22 cellular contexts compared by ENCODE assay signal in the genomic region with DNA sequence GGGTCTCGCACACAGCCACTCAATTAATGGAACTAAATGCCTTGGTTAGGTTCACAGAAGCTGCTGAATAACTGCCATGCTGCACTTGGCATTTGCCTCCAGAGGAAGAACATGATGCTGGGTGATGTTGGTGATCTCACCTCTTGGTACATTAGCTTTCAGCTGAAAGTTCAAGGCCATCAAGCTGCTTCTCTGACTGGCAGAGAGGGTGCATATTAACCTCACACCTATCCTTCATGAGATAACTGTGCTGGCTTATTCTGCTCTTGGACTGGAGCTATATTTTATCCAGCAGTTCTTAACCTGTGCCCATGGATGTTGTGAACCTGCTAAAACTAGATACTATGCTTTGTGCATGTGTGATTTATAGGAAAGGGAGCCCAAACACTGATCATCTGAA.
A peak's percentile ranks its signal among the peaks of the same experiment; 100 is the strongest.
DNase-seq lines count a peak whose midpoint lies in the region; ATAC-seq, FAIRE-seq and TF ChIP-seq lines count a peak whose summit lies in the region.
"Had no signal": no experiment of that assay in that cellular context is flagged by ENCODE, and none has a peak within 500 bp of the region (broad histone marks: within the 10 kb centered on the region; RNA-seq: fewer than 3 reads in every experiment).

No MANE protein-coding gene starts in this region.

- no TSS peak for BruUV-seq in HepG2 (replicated peaks; lab: Mats Ljungman, UMichigan)

- intact Hi-C loops in HepG2 (cut with micrococcal nuclease; ENCODE audit: unreplicated experiment) = no loop called here

- no peaks in the 10 kb centered on the region for H4K20me1 ChIP-seq in HepG2 (ENCODE audit: insufficient read depth, low read length)

- H3K4me3 ChIP-seq in liver (ENCODE audit: low read depth in 1 of 3, low read length in 3 of 3) = no peak overlapping the region
- no peak overlapping the region for H3K4me3 ChIP-seq in HepG2 (replicated peaks in 1 of 3; ENCODE audit: insufficient read depth in 1 of 3, low read depth in 2 of 3, low read length in 3 of 3)
- H3K4me3 ChIP-seq: GM23338, K562 had no signal

- CTCF ChIA-PET in HepG2 (lab: Yijun Ruan, JAX; ENCODE audit: low intra/inter-chr PET ratio, low total read pairs) = no interaction called here

- TF ChIP-seq CTCF in liver (IDR thresholded peaks at IDR 0.05; ENCODE audit: low read depth, low read length, missing input control) = no peak
- TF ChIP-seq CTCF in HepG2 (CRISPR knock-in tag; IDR thresholded peaks at IDR 0.05) = no peak

- peak; percentile 69 for DNase-seq in DMS 273 (lab: John Stamatoyannopoulos, UW; ENCODE audit: unreplicated experiment)
- no peak for DNase-seq in DMS 273 treated with DMSO at 0.1 percent for 48 hours (lab: John Stamatoyannopoulos, UW)
- DNase-seq in HepG2 (ENCODE audit: low spot score) = no peak
- peak; percentile 41 for DNase-seq in left kidney (ENCODE audit: low read depth, low spot score)
- DNase-seq in MV-4-11 (lab: John Stamatoyannopoulos, UW) = no peak
- DNase-seq: CD8-positive, alpha-beta memory T cell; H9; Kasumi-1; NCI-H1105; NCI-H146; NCI-H2029 treated with DMSO at 0.1 percent for 48 hours; NCI-H526; NCI-H82; NK-92 treated with Interleukin-12 subunit alpha and Interleukin-12 subunit beta, amount 100 ng/mL, for 24 hours; PC-3; SHP77 treated with DMSO at 0.1 percent for 48 hours had no signal

- no peak overlapping the region for H3K4me2 ChIP-seq in HepG2 (ENCODE audit: low read depth, low read length)
- H3K4me2 ChIP-seq: GM23338 had no signal

- H3K4me1 ChIP-seq in liver (ENCODE audit: control insufficient read depth in 4 of 4, insufficient read depth in 4 of 4, low read length in 3 of 4) (peaks cover 0 to 10% (median 2%) of the 10 kb centered on the region in 4 donors), HepG2 (ENCODE audit: insufficient read depth, low read length) (0 out of 2 replicates have a peak, but pooled peaks cover 7% of the 10 kb centered on the region)

- H3K27ac ChIP-seq in liver (ENCODE audit: low read depth in 1 of 2, low read length in 2 of 2) (no peak overlapping the region), HepG2 (ENCODE audit: extremely low read length, insufficient read depth, low read length) (no peak overlapping the region)
- H3K27ac ChIP-seq: 22Rv1, C4-2B had no signal

- FAIRE-seq in HepG2 (lab: Jason Lieb, UNC) = no peak
- FAIRE-seq: K562 had no signal

- no peaks in the 10 kb centered on the region for H3K27me3 ChIP-seq in liver (ENCODE audit: control insufficient read depth in 4 of 4, insufficient read depth in 4 of 4, low read length in 3 of 4)
- H3K27me3 ChIP-seq in HepG2 (ENCODE audit: control insufficient read depth in 1 of 2, insufficient read depth in 2 of 2, low read length in 2 of 2) = no peaks in the 10 kb centered on the region; a peak in 1 of 5 replicates

- in situ Hi-C loops in HepG2 (cut with HindIII; ENCODE audit: extremely low pct_ligation_motif_present, low pct_unique_long_range_greater_than_20kb) = no loop called here

- no peak for TF ChIP-seq EP300 in HepG2 (IDR thresholded peaks at IDR 0.05; ENCODE audit: low read depth in 2 of 2, low read length in 2 of 2)
- TF ChIP-seq EP300 in HepG2 (CRISPR knock-in tag; IDR thresholded peaks at IDR 0.05; ENCODE audit: borderline replicate concordance) = no peak

- no peak for ATAC-seq in HepG2
- ATAC-seq in GM21381 (IDR thresholded peaks at IDR 0.05; ENCODE audit: unreplicated experiment) = no peak
- ATAC-seq: GM23338, K562, PC-3 had no signal

- TF ChIP-seq RAD21 in liver (IDR thresholded peaks at IDR 0.05) (no peak), HepG2 (CRISPR knock-in tag; IDR thresholded peaks at IDR 0.05) (no peak)

- H3K79me2 ChIP-seq in HepG2 (ENCODE audit: insufficient read depth, low read length) = no peaks in the 10 kb centered on the region

- TF ChIP-seq POLR2A in HepG2 (IDR thresholded peaks at IDR 0.05; ENCODE audit: insufficient read depth in 1 of 2, low read depth in 2 of 2, low read length in 2 of 2) = no peak

- no peak overlapping the region for H2AFZ ChIP-seq in HepG2 (ENCODE audit: low read length)
- H2AFZ ChIP-seq: GM23338 had no signal

- POLR2A ChIA-PET in HepG2 (lab: Yijun Ruan, JAX) = interaction anchor here (0.6 kb wide), 1 partner anchor 102 kb away, joined by 4 read pairs; no protein-coding TSS in a partner anchor

- H3K9ac ChIP-seq in liver (ENCODE audit: low read depth in 1 of 2, low read length in 2 of 2) = no peak overlapping the region
- no peak overlapping the region for H3K9ac ChIP-seq in HepG2 (ENCODE audit: insufficient read depth, low read depth, low read length)

- WGBS in liver = 100% methylated on average over 1 of the region's 1 CpG
- WGBS in HepG2 (ENCODE audit: low lambda C conversion rate) = 12% methylated on average over 1 of the region's 1 CpG

- H3K36me3 ChIP-seq in liver (ENCODE audit: control insufficient read depth in 4 of 4, insufficient read depth in 3 of 4, low read depth in 1 of 4, low read length in 3 of 4) (no peaks in the 10 kb centered on the region), HepG2 (replicated peaks in 1 of 2; ENCODE audit: control insufficient read depth in 1 of 2, insufficient read depth in 2 of 2, low read length in 2 of 2) (no peaks in the 10 kb centered on the region)

- H3K9me3 ChIP-seq in liver (ENCODE audit: control insufficient read depth in 4 of 4, low read length in 3 of 4) = no peaks in the 10 kb centered on the region
- peaks cover 10% of the 10 kb centered on the region; the same call in 1 of the 2 replicates for H3K9me3 ChIP-seq in HepG2 (ENCODE audit: low read length)

TF ChIP-seq in liver, 16 proteins besides CTCF, POLR2A, EP300 and RAD21:
- TF ChIP-seq HNF4A (conservative IDR thresholded peaks at IDR 0.05) (peak; percentile 10 to 19), EGR1 (IDR thresholded peaks at IDR 0.05; ENCODE audit: low read depth in 2 of 2) (no peak)

TF ChIP-seq in HepG2, 621 proteins besides CTCF, POLR2A, EP300 and RAD21:
- TF ChIP-seq, protein P1, sequence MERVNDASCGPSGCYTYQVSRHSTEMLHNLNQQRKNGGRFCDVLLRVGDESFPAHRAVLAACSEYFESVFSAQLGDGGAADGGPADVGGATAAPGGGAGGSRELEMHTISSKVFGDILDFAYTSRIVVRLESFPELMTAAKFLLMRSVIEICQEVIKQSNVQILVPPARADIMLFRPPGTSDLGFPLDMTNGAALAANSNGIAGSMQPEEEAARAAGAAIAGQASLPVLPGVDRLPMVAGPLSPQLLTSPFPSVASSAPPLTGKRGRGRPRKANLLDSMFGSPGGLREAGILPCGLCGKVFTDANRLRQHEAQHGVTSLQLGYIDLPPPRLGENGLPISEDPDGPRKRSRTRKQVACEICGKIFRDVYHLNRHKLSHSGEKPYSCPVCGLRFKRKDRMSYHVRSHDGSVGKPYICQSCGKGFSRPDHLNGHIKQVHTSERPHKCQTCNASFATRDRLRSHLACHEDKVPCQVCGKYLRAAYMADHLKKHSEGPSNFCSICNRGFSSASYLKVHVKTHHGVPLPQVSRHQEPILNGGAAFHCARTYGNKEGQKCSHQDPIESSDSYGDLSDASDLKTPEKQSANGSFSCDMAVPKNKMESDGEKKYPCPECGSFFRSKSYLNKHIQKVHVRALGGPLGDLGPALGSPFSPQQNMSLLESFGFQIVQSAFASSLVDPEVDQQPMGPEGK (CRISPR knock-in tag; IDR thresholded peaks at IDR 0.05) = no peak
- TF ChIP-seq, protein P2, sequence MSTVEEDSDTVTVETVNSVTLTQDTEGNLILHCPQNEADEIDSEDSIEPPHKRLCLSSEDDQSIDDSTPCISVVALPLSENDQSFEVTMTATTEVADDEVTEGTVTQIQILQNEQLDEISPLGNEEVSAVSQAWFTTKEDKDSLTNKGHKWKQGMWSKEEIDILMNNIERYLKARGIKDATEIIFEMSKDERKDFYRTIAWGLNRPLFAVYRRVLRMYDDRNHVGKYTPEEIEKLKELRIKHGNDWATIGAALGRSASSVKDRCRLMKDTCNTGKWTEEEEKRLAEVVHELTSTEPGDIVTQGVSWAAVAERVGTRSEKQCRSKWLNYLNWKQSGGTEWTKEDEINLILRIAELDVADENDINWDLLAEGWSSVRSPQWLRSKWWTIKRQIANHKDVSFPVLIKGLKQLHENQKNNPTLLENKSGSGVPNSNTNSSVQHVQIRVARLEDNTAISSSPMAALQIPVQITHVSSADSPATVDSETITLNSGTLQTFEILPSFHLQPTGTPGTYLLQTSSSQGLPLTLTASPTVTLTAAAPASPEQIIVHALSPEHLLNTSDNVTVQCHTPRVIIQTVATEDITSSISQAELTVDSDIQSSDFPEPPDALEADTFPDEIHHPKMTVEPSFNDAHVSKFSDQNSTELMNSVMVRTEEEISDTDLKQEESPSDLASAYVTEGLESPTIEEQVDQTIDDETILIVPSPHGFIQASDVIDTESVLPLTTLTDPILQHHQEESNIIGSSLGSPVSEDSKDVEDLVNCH (CRISPR knock-in tag; IDR thresholded peaks at IDR 0.05) = no peak
- TF ChIP-seq ARNT2 (CRISPR knock-in tag; IDR thresholded peaks at IDR 0.05; ENCODE audit: low read depth) (no peak), ZNF468 (CRISPR knock-in tag; IDR thresholded peaks at IDR 0.05) (no peak), HNRNPK (IDR thresholded peaks at IDR 0.05; ENCODE audit: low read depth, low read length, poor library complexity, severe bottlenecking) (no peak), PLRG1 (conservative IDR thresholded peaks at IDR 0.05) (no peak), ZNF572 (CRISPR knock-in tag; IDR thresholded peaks at IDR 0.05) (no peak), KLF9 (CRISPR knock-in tag; IDR thresholded peaks at IDR 0.05; ENCODE audit: low read depth) (no peak), ZNF891 (CRISPR knock-in tag; IDR thresholded peaks at IDR 0.05) (no peak), HES4 (CRISPR knock-in tag; IDR thresholded peaks at IDR 0.05; ENCODE audit: borderline replicate concordance) (no peak)
- TF ChIP-seq, protein P3, sequence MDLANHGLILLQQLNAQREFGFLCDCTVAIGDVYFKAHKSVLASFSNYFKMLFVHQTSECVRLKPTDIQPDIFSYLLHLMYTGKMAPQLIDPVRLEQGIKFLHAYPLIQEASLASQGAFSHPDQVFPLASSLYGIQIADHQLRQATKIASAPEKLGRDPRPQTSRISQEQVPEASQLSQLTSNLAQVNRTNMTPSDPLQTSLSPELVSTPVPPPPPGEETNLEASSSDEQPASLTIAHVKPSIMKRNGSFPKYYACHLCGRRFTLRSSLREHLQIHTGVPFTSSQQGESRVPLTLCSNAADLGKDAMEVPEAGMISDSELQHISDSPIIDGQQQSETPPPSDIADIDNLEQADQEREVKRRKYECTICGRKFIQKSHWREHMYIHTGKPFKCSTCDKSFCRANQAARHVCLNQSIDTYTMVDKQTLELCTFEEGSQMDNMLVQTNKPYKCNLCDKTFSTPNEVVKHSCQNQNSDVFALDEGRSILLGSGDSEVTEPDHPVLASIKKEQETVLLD (CRISPR knock-in tag; IDR thresholded peaks at IDR 0.05; ENCODE audit: low read depth) = no peak

Comparison
In these comparisons a context has a peak if more than half of its experiments do, and no peak if none do; other contexts are left out.
1. DNase-seq: peak in DMS 273 (single experiment) and left kidney (single experiment); none in DMS 273 treated with DMSO at 0.1 percent for 48 hours (single experiment), HepG2 (single experiment) and MV-4-11 (single experiment).